ENCODE assay signal across 28 cellular contexts in genomic region chr17:17054636-17055035, GRCh38. TPM values are rescaled to one million over a fixed set of nuclear protein-coding genes. Genes with fewer than 3 reads are reported as not detected.
A peak's percentile ranks its signal among the peaks of the same experiment; 100 is the strongest.
DNase-seq lines count a peak whose midpoint lies in the region; ATAC-seq, FAIRE-seq and TF ChIP-seq lines count a peak whose summit lies in the region.
"Had no signal": no experiment of that assay in that cellular context is flagged by ENCODE, and none has a peak within 500 bp of the region (broad histone marks: within the 10 kb centered on the region; RNA-seq: fewer than 3 reads in every experiment).

No MANE protein-coding gene starts in this region.

- 0 out of 2 replicates have a peak overlapping the region, but pooled peaks have one; percentile 39 for H2BK12ac ChIP-seq in H1 (ENCODE audit: low read depth, low read length)

- no peak overlapping the region for H3K23ac ChIP-seq in H1 (ENCODE audit: insufficient read length)

- H2BK20ac ChIP-seq in H1 (ENCODE audit: low read length), result no peak overlapping the region

- H4K91ac ChIP-seq in H1 (replicated peaks; ENCODE audit: insufficient read length, low read length), result no peak overlapping the region

- no peak for DNase-seq in right atrium auricular region (ENCODE audit: low spot score)
- DNase-seq in right cardiac atrium, result no peak
- DNase-seq in H1 (ENCODE audit: low read depth in 1 of 2, low spot score in 2 of 2), result no peak
- DNase-seq in gastrocnemius medialis, result no peak
- no peak for DNase-seq in vagina (ENCODE audit: extremely low spot score in 2 of 2)
- no peak for DNase-seq in activated T-cell treated with anti-CD3 and anti-CD28 coated beads for 4 hours
- DNase-seq: ACHN; activated CD4-positive, alpha-beta T cell treated with anti-CD3 and anti-CD28 coated beads for 1 hour; activated CD8-positive, alpha-beta T cell treated with anti-CD3 and anti-CD28 coated beads for 36 hours; activated effector memory CD4-positive, alpha-beta T cell treated with Interleukin-2 at 50 U/mL for 16 hours; activated naive CD8-positive, alpha-beta T cell treated with anti-CD3 and anti-CD28 coated beads, Interleukin-2, amount 10 ng/mL, durations not matched to agents 7 days and 5 days; BE2C; caudate nucleus; NCI-H1436; NCI-H345; nephron progenitor cell; retina; stimulated activated CD4-positive, alpha-beta T cell treated with anti-CD3 and anti-CD28 coated beads, Interleukin-4, amount 100 ng/mL, for 24 hours; stimulated activated naive B cell treated with anti-CD40 and anti-IgM and Interleukin-4, amounts not matched to agents 10 μg/mL and 1 μg/mL and 100 μg/mL, for 72 hours had no signal

- no peak overlapping the region for H2AK5ac ChIP-seq in H1 (ENCODE audit: low read depth, low read length)

- 95% methylated on average over 4 of the region's 4 CpGs for WGBS in right cardiac atrium
- 93% methylated on average over 4 of the region's 4 CpGs; no CpG with 5 or more reads in 1 of the 2 experiments for WGBS in H1 (ENCODE audit: extremely low coverage in 1 of 2, insufficient coverage in 1 of 2, insufficient read length in 1 of 2, insufficient replicate concordance in 2 of 2, low coverage in 1 of 2, low lambda C conversion rate in 2 of 2, missing lambda C conversion rate in 1 of 2), 2 experiments

- H3K27ac ChIP-seq in right atrium auricular region (peak overlapping the region; percentile 6 to 72), right cardiac atrium (ENCODE audit: low read length) (no peak overlapping the region), H1 (ENCODE audit: low read depth, low read length) (no peak overlapping the region), gastrocnemius medialis (peak overlapping the region; percentile 86 to 90 (median 88)), vagina (peak overlapping the region; percentile 70)
- H3K27ac ChIP-seq: HL-60, ovary, SK-N-MC had no signal

- TF ChIP-seq POLR2A in H1 (IDR thresholded peaks at IDR 0.05; ENCODE audit: control extremely low read depth in 1 of 2, low read depth in 2 of 2, low read length in 2 of 2), result no peak
- no peak for TF ChIP-seq POLR2A in gastrocnemius medialis (IDR thresholded peaks at IDR 0.05)
- no peak for TF ChIP-seq POLR2A in vagina (IDR thresholded peaks at IDR 0.05)

- H2AFZ ChIP-seq in H1 (ENCODE audit: low read length), result no peak overlapping the region

- no peak overlapping the region for H4K5ac ChIP-seq in H1 (ENCODE audit: insufficient read length, low read depth, low read length)

- H3K36me3 ChIP-seq in right atrium auricular region (peaks cover 8% of the 10 kb centered on the region), H1 (ENCODE audit: control insufficient read depth in 2 of 4, insufficient read depth in 4 of 4, low read length in 3 of 4) (no peaks in the 10 kb centered on the region; a peak in 2 of 8 replicates), gastrocnemius medialis (peaks cover 0 to 5% of the 10 kb centered on the region in 2 donors), vagina (peaks cover 0 to 6% of the 10 kb centered on the region in 2 donors)
- H3K36me3 ChIP-seq: BE2C, ovary had no signal

- no peak overlapping the region for H3K56ac ChIP-seq in H1 (replicated peaks; ENCODE audit: insufficient read length, low read depth, low read length)

- H3K18ac ChIP-seq in H1 (ENCODE audit: extremely low read depth, low read length), result no peak overlapping the region

- H3K4me1 ChIP-seq in right atrium auricular region (peaks cover 0 to 89% of the 10 kb centered on the region in 2 donors), right cardiac atrium (ENCODE audit: control insufficient read depth, insufficient read depth, low read length) (peaks cover 48% of the 10 kb centered on the region), H1 (replicated peaks in 1 of 4; ENCODE audit: control insufficient read depth in 3 of 4, insufficient read depth in 4 of 4, low read length in 3 of 4) (peaks cover 0 to 12% (median 0%) of the 10 kb centered on the region in 4 experiments; a peak in 4 of 7 replicates), gastrocnemius medialis (peaks cover 95 to 99% of the 10 kb centered on the region in 2 donors), vagina (peaks cover 89% of the 10 kb centered on the region)
- H3K4me1 ChIP-seq: BE2C had no signal

- H4K8ac ChIP-seq in H1 (ENCODE audit: extremely low read depth, insufficient read depth, low read length), result no peak overlapping the region

- H3K23me2 ChIP-seq in H1 (ENCODE audit: low read depth, low read length), result no peaks in the 10 kb centered on the region

- peaks cover 0 to 70% of the 10 kb centered on the region in 2 experiments; a peak in 2 of 4 replicates for H3K79me2 ChIP-seq in H1 (ENCODE audit: control insufficient read depth in 1 of 2, insufficient read depth in 2 of 2, low read length in 2 of 2)

- H3K9me3 ChIP-seq in right atrium auricular region, result no peaks in the 10 kb centered on the region
- H3K9me3 ChIP-seq in right cardiac atrium (ENCODE audit: control insufficient read depth, low read length), result no peaks in the 10 kb centered on the region
- no peaks in the 10 kb centered on the region for H3K9me3 ChIP-seq in H1 (ENCODE audit: insufficient read depth in 2 of 2, low read depth in 1 of 2, low read length in 1 of 2)
- no peaks in the 10 kb centered on the region for H3K9me3 ChIP-seq in gastrocnemius medialis
- no peaks in the 10 kb centered on the region for H3K9me3 ChIP-seq in vagina
- H3K9me3 ChIP-seq: BE2C, Caco-2, ovary had no signal

- H2BK5ac ChIP-seq in H1 (ENCODE audit: low read depth, low read length), result no peak overlapping the region

- H3K79me1 ChIP-seq in H1 (ENCODE audit: low read depth, low read length), result peaks cover 41% of the 10 kb centered on the region

- TF ChIP-seq RAD21 in H1 (IDR thresholded peaks at IDR 0.05 in 1 of 2, conservative IDR thresholded peaks at IDR 0.05 in 1 of 2; ENCODE audit: low read depth in 2 of 2, low read length in 2 of 2), result no peak

- H3K4ac ChIP-seq in H1 (replicated peaks; ENCODE audit: insufficient read length, low read depth, low read length), result no peak overlapping the region

- no peaks in the 10 kb centered on the region for H3K27me3 ChIP-seq in right atrium auricular region
- no peaks in the 10 kb centered on the region for H3K27me3 ChIP-seq in right cardiac atrium (ENCODE audit: control insufficient read depth, insufficient read depth)
- no peaks in the 10 kb centered on the region for H3K27me3 ChIP-seq in H1 (replicated peaks in 1 of 4; ENCODE audit: control insufficient read depth in 3 of 4, extremely low read depth in 1 of 4, insufficient read depth in 3 of 4, low read length in 3 of 4)
- no peaks in the 10 kb centered on the region for H3K27me3 ChIP-seq in gastrocnemius medialis
- no peaks in the 10 kb centered on the region for H3K27me3 ChIP-seq in vagina
- H3K27me3 ChIP-seq: BE2C, ovary had no signal

- ATAC-seq in right cardiac atrium (no peak), gastrocnemius medialis (no peak), GM18498 (IDR thresholded peaks at IDR 0.05; ENCODE audit: unreplicated experiment) (no peak), HG03175 (IDR thresholded peaks at IDR 0.05; ENCODE audit: unreplicated experiment) (no peak)
- ATAC-seq: activated CD8-positive, alpha-beta T cell treated with anti-CD3 and anti-CD28 coated beads for 36 hours; stimulated activated naive B cell treated with anti-CD40 and anti-IgM and Interleukin-4, amounts not matched to agents 10 μg/mL and 1 μg/mL and 100 μg/mL, for 72 hours had no signal

- H3K4me3 ChIP-seq in right atrium auricular region, result no peak overlapping the region
- H3K4me3 ChIP-seq in right cardiac atrium (ENCODE audit: low read length), result no peak overlapping the region
- no peak overlapping the region for H3K4me3 ChIP-seq in H1 (ENCODE audit: extremely low read depth in 1 of 4, insufficient read depth in 2 of 4, low read depth in 3 of 4, low read length in 4 of 4)
- no peak overlapping the region for H3K4me3 ChIP-seq in gastrocnemius medialis
- no peak overlapping the region for H3K4me3 ChIP-seq in vagina
- H3K4me3 ChIP-seq: lung, ovary, SK-N-MC had no signal

- H4K20me1 ChIP-seq in H1 (replicated peaks in 1 of 2; ENCODE audit: control insufficient read depth in 1 of 2, insufficient read depth in 2 of 2, low read length in 2 of 2), result peaks cover 4 to 24% of the 10 kb centered on the region in 2 experiments

- no peak overlapping the region for H2BK120ac ChIP-seq in H1 (replicated peaks; ENCODE audit: low read depth, low read length)

- H3K4me2 ChIP-seq in H1 (ENCODE audit: insufficient read depth in 1 of 2, low read depth in 2 of 2, low read length in 2 of 2), result no peak overlapping the region

- no peak for TF ChIP-seq EP300 in H1 (IDR thresholded peaks at IDR 0.05; ENCODE audit: borderline replicate concordance in 1 of 2, low read depth in 2 of 2, low read length in 2 of 2)

- no peak for FAIRE-seq in H1 (lab: Jason Lieb, UNC)
- FAIRE-seq: astrocyte, TTC549 had no signal

- no peak overlapping the region for H3K9ac ChIP-seq in H1 (replicated peaks in 1 of 4; ENCODE audit: extremely low read depth in 1 of 4, low read depth in 3 of 4, low read length in 3 of 4)

- H3K14ac ChIP-seq in H1 (ENCODE audit: insufficient read length), result no peak overlapping the region

- POLR2A ChIA-PET in H1 (lab: Charles Lee; ENCODE audit: partially characterized antibody), result interaction anchor here (3.0 kb wide), 1 partner anchor 11 kb away, joined by 14 read pairs; no protein-coding TSS in a partner anchor

- intact Hi-C loops in right cardiac atrium (cut with DNase I) (no loop called here), gastrocnemius medialis (cut with DNase I; ENCODE audit: low total_unique reads) (no loop called here), vagina (cut with DNase I) (no loop called here)

- in situ Hi-C loops in gastrocnemius medialis (cut with MboI; ENCODE audit: low sequenced_read_pairs in 4 of 4), result no loop called here

- TF ChIP-seq CTCF in right atrium auricular region (IDR thresholded peaks at IDR 0.05) (no peak), H1 (IDR thresholded peaks at IDR 0.05; ENCODE audit: control extremely low read depth in 1 of 3, insufficient read depth in 1 of 3, low read depth in 1 of 3, low read length in 3 of 3) (no peak), gastrocnemius medialis (IDR thresholded peaks at IDR 0.05 in 4 of 5, conservative IDR thresholded peaks at IDR 0.05 in 1 of 5) (no peak), vagina (IDR thresholded peaks at IDR 0.05) (no peak)

- CTCF ChIA-PET in H1 (lab: Charles Lee; ENCODE audit: partially characterized antibody), result interaction anchor here (0.6 to 2.4 kb wide), 4 partner anchors 10 to 88 kb away, joined by 3 to 8 read pairs (median 6); no protein-coding TSS in a partner anchor

- no peak overlapping the region for H2BK15ac ChIP-seq in H1 (ENCODE audit: low read length)

RNA-seq across cellular contexts. Expression of gene MPRIP, which starts 12.4 kb away (rescaled TPM):
- total RNA-seq in right atrium auricular region (100 to 1,000 TPM; 102 to 145 TPM), right cardiac atrium (100 to 1,000 TPM; 295 to 331 (median 321) TPM), gastrocnemius medialis (100 to 1,000 TPM in 3 of 4 donors, 10 to 100 TPM in 1; 71.1 to 127 (median 124) TPM), vagina (202 TPM)
- polyA plus RNA-seq in right cardiac atrium (228 TPM), H1 (2011; rRNA removed) (48.6 and 62.8 TPM in 2 replicates)
- total RNA-seq in H1 (2021; fragmentation: NEBNext Ultra II Directional; extraction: Animal tissue kit (Norgen Biotek cat#: 25700)), result 145 and 146 TPM in 2 replicates
- polyA plus RNA-seq in H1 (2011; cell fraction: cytosol; rRNA removed), result 54.0 TPM
- 111 TPM for polyA plus RNA-seq in H1 (2011; cell fraction: nucleus; rRNA removed)
- 77.7 to 92.1 TPM (median 86.1 TPM) in 4 replicates for polyA plus RNA-seq in H1 (2012, experiment 1 of 2)
- polyA plus RNA-seq in H1 (2012, experiment 2 of 2), result 68.9 TPM
- polyA plus RNA-seq in H1 (2013, experiment 1 of 2), result 55.7 TPM
- 57.6 TPM for polyA plus RNA-seq in H1 (2013, experiment 2 of 2)
- polyA minus RNA-seq in H1 (2011; rRNA and poly(A)+ RNA removed), result 82.0 and 97.2 TPM in 2 replicates
- 58.9 TPM for polyA minus RNA-seq in H1 (2011; cell fraction: cytosol; rRNA and poly(A)+ RNA removed)
- polyA minus RNA-seq in H1 (2011; cell fraction: nucleus; rRNA and poly(A)+ RNA removed), result 60.1 TPM

Comparison
In these comparisons a context has a peak if more than half of its experiments do, and no peak if none do; other contexts are left out.
1. H3K27ac ChIP-seq: peak in right atrium auricular region (2 of 2), gastrocnemius medialis (4 of 4) and vagina (single experiment); none in right cardiac atrium (single experiment) and H1 (single experiment).